1 cellular context compared by ENCODE assay signal in genomic region chr11:15649371-15650104, GRCh38.
TF ChIP-seq lines count a peak whose summit lies in the region.

No MANE protein-coding gene starts in this region.

TF ChIP-seq in H1, 55 proteins besides CTCF, POLR2A, EP300 and RAD21 (continued from another document):
- TF ChIP-seq MAFK (IDR thresholded peaks at IDR 0.05; ENCODE audit: low read depth, low read length) (no peak), CEBPB (IDR thresholded peaks at IDR 0.05; ENCODE audit: low read depth, low read length) (no peak), EGR1 (IDR thresholded peaks at IDR 0.05; ENCODE audit: borderline replicate concordance, low read depth, low read length) (no peak), MAX (IDR thresholded peaks at IDR 0.05) (no peak), CREB1 (IDR thresholded peaks at IDR 0.05) (no peak), TCF12 (IDR thresholded peaks at IDR 0.05; ENCODE audit: low read depth, low read length) (no peak), POU5F1 (IDR thresholded peaks at IDR 0.05; ENCODE audit: low read depth, low read length) (no peak), GTF2F1 (IDR thresholded peaks at IDR 0.05; ENCODE audit: borderline replicate concordance, low read depth, low read length) (no peak), KDM1A (IDR thresholded peaks at IDR 0.05; ENCODE audit: borderline replicate concordance, low read length) (no peak), FOSL1 (IDR thresholded peaks at IDR 0.05; ENCODE audit: insufficient read depth, low read depth, low read length) (no peak), CBX5 (IDR thresholded peaks at IDR 0.05; ENCODE audit: low read depth, low read length) (no peak)
